In genomic region chr1:149102574-149102973, GRCh38 we compare ENCODE assay signal across 8 cellular contexts. TPM values are rescaled to one million over a fixed set of nuclear protein-coding genes. Genes with fewer than 3 reads are reported as not detected.
A peak's percentile ranks its signal among the peaks of the same experiment; 100 is the strongest.
DNase-seq lines count a peak whose midpoint lies in the region; ATAC-seq and TF ChIP-seq lines count a peak whose summit lies in the region.
"Not testable (repeated sequence)": the region's sequence is repeated elsewhere in the genome, so short reads cannot be mapped to it uniquely, and the experiment has no call there.

No MANE protein-coding gene starts in this region.

- not testable (repeated sequence) for TF ChIP-seq CTCF in CD14-positive monocyte (IDR thresholded peaks at IDR 0.05); Peyer's patch (IDR thresholded peaks at IDR 0.05); body of pancreas (IDR thresholded peaks at IDR 0.05); glutamatergic neuron (IDR thresholded peaks at IDR 0.05; ENCODE audit: partially characterized antibody, unreplicated experiment); neural progenitor cell (IDR thresholded peaks at IDR 0.05)

- not testable (repeated sequence) for H3K4me1 Mint-ChIP-seq in CD14-positive monocyte; activated CD8-positive, alpha-beta memory T cell treated with anti-CD3 and anti-CD28 coated beads, Interleukin-2, amount 10 ng/mL, durations not matched to agents 7 days and 5 days; glutamatergic neuron (ENCODE audit: low read depth, unreplicated experiment); neural progenitor cell

- not testable (repeated sequence) for H3K36me3 ChIP-seq in HAP-1 (replicated peaks); Peyer's patch; body of pancreas (replicated peaks in 1 of 2; ENCODE audit: insufficient read depth in 1 of 2, low read depth in 2 of 2); neural progenitor cell

- not testable (repeated sequence) for H3K27ac Mint-ChIP-seq in CD14-positive monocyte; activated CD8-positive, alpha-beta memory T cell treated with anti-CD3 and anti-CD28 coated beads, Interleukin-2, amount 10 ng/mL, durations not matched to agents 7 days and 5 days; glutamatergic neuron (ENCODE audit: unreplicated experiment); neural progenitor cell

- peak overlapping the region; percentile 39 for H3K4me3 ChIP-seq in HAP-1
- peak overlapping the region in 3 of 4 donors; percentile 36 to 68 (median 40) for H3K4me3 ChIP-seq in Peyer's patch
- not testable (repeated sequence) for H3K4me3 ChIP-seq in body of pancreas
- peak overlapping the region; percentile 39 for H3K4me3 ChIP-seq in neural progenitor cell

- H3K36me3 Mint-ChIP-seq in CD14-positive monocyte; activated CD8-positive, alpha-beta memory T cell treated with anti-CD3 and anti-CD28 coated beads, Interleukin-2, amount 10 ng/mL, durations not matched to agents 7 days and 5 days; glutamatergic neuron (ENCODE audit: unreplicated experiment); neural progenitor cell: not testable (repeated sequence)

- not testable (repeated sequence) for H3K9me3 ChIP-seq in HAP-1; Peyer's patch; body of pancreas; neural progenitor cell (ENCODE audit: low read depth)

- in situ Hi-C loops in HAP-1 (cut with MboI; ENCODE audit: low sequenced_read_pairs) = not testable (repeated sequence)

- not testable (repeated sequence) for H3K4me2 ChIP-seq in neural progenitor cell

- DNase-seq in CD14-positive monocyte (ENCODE audit: low spot score) (peak; percentile 48), HAP-1 (ENCODE audit: low spot score in 2 of 2) (peak in 1 of 2 experiments; percentile 34), Peyer's patch (peak in 2 of 3 donors; percentile 61 to 76), body of pancreas (peak; percentile 15 to 43 (median 28))
- peak; percentile 62 for DNase-seq in activated CD8-positive, alpha-beta memory T cell treated with anti-CD3 and anti-CD28 coated beads, Interleukin-2, amount 10 ng/mL, durations not matched to agents 7 days and 5 days
- not testable (repeated sequence) for DNase-seq in glutamatergic neuron; neural progenitor cell (ENCODE audit: low spot score)
- peak; percentile 12 for DNase-seq in stimulated activated CD8-positive, alpha-beta memory T cell treated with anti-CD3 and anti-CD28 coated beads, Interleukin-7, amount 100 ng/mL, for 4 hours (ENCODE audit: low read depth in 2 of 2)

- WGBS in body of pancreas, 2 donors = 0% methylated on average over 7 of the region's 16 CpGs; no CpG with 5 or more reads in 1 of the 2 donors

- peak overlapping the region in 1 of 2 donors; percentile 74 for H3K4me3 Mint-ChIP-seq in CD14-positive monocyte
- H3K4me3 Mint-ChIP-seq in activated CD8-positive, alpha-beta memory T cell treated with anti-CD3 and anti-CD28 coated beads, Interleukin-2, amount 10 ng/mL, durations not matched to agents 7 days and 5 days = peak overlapping the region; percentile 24
- peak overlapping the region; percentile 64 for H3K4me3 Mint-ChIP-seq in glutamatergic neuron (ENCODE audit: unreplicated experiment)
- H3K4me3 Mint-ChIP-seq in neural progenitor cell = peak overlapping the region; percentile 71

- not testable (repeated sequence) for TF ChIP-seq POLR2A in Peyer's patch (IDR thresholded peaks at IDR 0.05); body of pancreas (IDR thresholded peaks at IDR 0.05)

- not testable (repeated sequence) for H3K4me1 ChIP-seq in HAP-1, Peyer's patch, body of pancreas, neural progenitor cell

- not testable (repeated sequence) for H3K27me3 ChIP-seq in HAP-1 (ENCODE audit: low read depth); Peyer's patch; body of pancreas
- peaks cover 15% of the 10 kb centered on the region for H3K27me3 ChIP-seq in neural progenitor cell

- H3K27ac ChIP-seq in Peyer's patch, body of pancreas, neural progenitor cell: not testable (repeated sequence)

- not testable (repeated sequence) for H3K9me3 Mint-ChIP-seq in CD14-positive monocyte; activated CD8-positive, alpha-beta memory T cell treated with anti-CD3 and anti-CD28 coated beads, Interleukin-2, amount 10 ng/mL, durations not matched to agents 7 days and 5 days (ENCODE audit: low read depth); glutamatergic neuron (ENCODE audit: unreplicated experiment); neural progenitor cell

- CTCF ChIA-PET in activated CD8-positive, alpha-beta memory T cell treated with anti-CD3 and anti-CD28 coated beads, Interleukin-2, amount 10 ng/mL, durations not matched to agents 7 days and 5 days (lab: Charles Lee) = not testable (repeated sequence)

- H3F3A ChIP-seq in neural progenitor cell (ENCODE audit: low read depth) = not testable (repeated sequence)

- intact Hi-C loops in CD14-positive monocyte (cut with micrococcal nuclease); body of pancreas (cut with DNase I): not testable (repeated sequence)

- H4K20me1 ChIP-seq in neural progenitor cell (ENCODE audit: low read depth) = not testable (repeated sequence)

- not testable (repeated sequence) for H2AFZ ChIP-seq in neural progenitor cell (replicated peaks)

- not testable (repeated sequence) for H3K27me3 Mint-ChIP-seq in CD14-positive monocyte (ENCODE audit: low read depth in 3 of 3); activated CD8-positive, alpha-beta memory T cell treated with anti-CD3 and anti-CD28 coated beads, Interleukin-2, amount 10 ng/mL, durations not matched to agents 7 days and 5 days; glutamatergic neuron (ENCODE audit: unreplicated experiment); neural progenitor cell (ENCODE audit: insufficient read depth, low read depth)

- ATAC-seq in activated CD8-positive, alpha-beta memory T cell treated with anti-CD3 and anti-CD28 coated beads, Interleukin-2, amount 10 ng/mL, durations not matched to agents 7 days and 5 days = peak; percentile 53
- ATAC-seq in body of pancreas = peak; percentile 47

- H3K79me2 ChIP-seq in neural progenitor cell (ENCODE audit: low read depth) = not testable (repeated sequence)

- H3K9ac ChIP-seq in neural progenitor cell = not testable (repeated sequence)

RNA-seq across cellular contexts. Expression of gene NBPF9, which starts 0.8 kb away (rescaled TPM):
- under 1 TPM; 0.37 to 0.66 TPM for polyA plus RNA-seq in CD14-positive monocyte
- 10 to 100 TPM; 15.1 to 75.9 (median 23.2) TPM for total RNA-seq in Peyer's patch
- total RNA-seq in activated CD8-positive, alpha-beta memory T cell treated with anti-CD3 and anti-CD28 coated beads, Interleukin-2, amount 10 ng/mL, durations not matched to agents 7 days and 5 days = 10 to 100 TPM; 14.3 to 18.6 TPM
- total RNA-seq in body of pancreas = 10 to 100 TPM; 15.6 to 28.3 TPM
- total RNA-seq in glutamatergic neuron (ENCODE audit: unreplicated experiment) = 25.0 TPM
- 14.8 and 15.0 TPM in 2 replicates for total RNA-seq in neural progenitor cell (ENCODE audit: low replicate concordance)
